Comparison of ENCODE assay signal across 25 cellular contexts in genomic region chrX:71668248-71668595, GRCh38. TPM values are rescaled to one million over a fixed set of nuclear protein-coding genes. Genes with fewer than 3 reads are reported as not detected.
"Had no signal": no experiment of that assay in that cellular context is flagged by ENCODE, and none has a peak within 500 bp of the region (broad histone marks: within the 10 kb centered on the region; RNA-seq: fewer than 3 reads in every experiment).

No MANE protein-coding gene starts in this region.

- H3K4me3 Mint-ChIP-seq: IgD-negative memory B cell had no signal

- H3K27ac Mint-ChIP-seq: IgD-negative memory B cell had no signal

- H3K4me2 ChIP-seq: KMS-11 had no signal

- DNase-seq: Kasumi-1, MM.1S, NCI-H1092 treated with DMSO at 0.1 percent for 48 hours, NCI-H1436, NCI-H187, NCI-H2029, NCI-H2081 treated with DMSO at 0.1 percent for 48 hours, NCI-H2171, NCI-H226, NCI-H446, NCI-H510A, NCI-H524 treated with DMSO at 0.1 percent for 48 hours, NCI-H69, NCI-H774, Right ventricle myocardium superior, RPMI8226, SIG-M5 had no signal

- H3K9ac ChIP-seq: KMS-11 had no signal

- H3K9me3 ChIP-seq: SJSA1 had no signal

- H3K27me3 ChIP-seq: SJSA1 had no signal

- H3K36me3 Mint-ChIP-seq: IgD-negative memory B cell had no signal

- H3K27ac ChIP-seq: KMS-11, SJSA1, SK-N-MC had no signal

- H3K36me3 ChIP-seq: SJSA1 had no signal

- H3K4me1 ChIP-seq: SJSA1 had no signal

- H3K4me3 ChIP-seq: K562, SJSA1, SK-N-MC had no signal

- ATAC-seq: HepG2, K562 had no signal

RNA-seq across cellular contexts. Expression of gene CXorf49, which starts 49.9 kb away (rescaled TPM):
- total RNA-seq: HepG2, HT1080, K562, M059J, Right ventricle myocardium superior, SJSA1 had no signal
- polyA plus RNA-seq: HepG2, IgD-negative memory B cell, K562 had no signal

RNA-seq across cellular contexts. Expression of gene CXCR3, which starts 49.9 kb away (rescaled TPM):
- total RNA-seq: HT1080, K562, M059J, SJSA1 had no signal
- polyA plus RNA-seq: HepG2, K562 had no signal
